ENCODE assay signal across 1 cellular context in the genomic region with DNA sequence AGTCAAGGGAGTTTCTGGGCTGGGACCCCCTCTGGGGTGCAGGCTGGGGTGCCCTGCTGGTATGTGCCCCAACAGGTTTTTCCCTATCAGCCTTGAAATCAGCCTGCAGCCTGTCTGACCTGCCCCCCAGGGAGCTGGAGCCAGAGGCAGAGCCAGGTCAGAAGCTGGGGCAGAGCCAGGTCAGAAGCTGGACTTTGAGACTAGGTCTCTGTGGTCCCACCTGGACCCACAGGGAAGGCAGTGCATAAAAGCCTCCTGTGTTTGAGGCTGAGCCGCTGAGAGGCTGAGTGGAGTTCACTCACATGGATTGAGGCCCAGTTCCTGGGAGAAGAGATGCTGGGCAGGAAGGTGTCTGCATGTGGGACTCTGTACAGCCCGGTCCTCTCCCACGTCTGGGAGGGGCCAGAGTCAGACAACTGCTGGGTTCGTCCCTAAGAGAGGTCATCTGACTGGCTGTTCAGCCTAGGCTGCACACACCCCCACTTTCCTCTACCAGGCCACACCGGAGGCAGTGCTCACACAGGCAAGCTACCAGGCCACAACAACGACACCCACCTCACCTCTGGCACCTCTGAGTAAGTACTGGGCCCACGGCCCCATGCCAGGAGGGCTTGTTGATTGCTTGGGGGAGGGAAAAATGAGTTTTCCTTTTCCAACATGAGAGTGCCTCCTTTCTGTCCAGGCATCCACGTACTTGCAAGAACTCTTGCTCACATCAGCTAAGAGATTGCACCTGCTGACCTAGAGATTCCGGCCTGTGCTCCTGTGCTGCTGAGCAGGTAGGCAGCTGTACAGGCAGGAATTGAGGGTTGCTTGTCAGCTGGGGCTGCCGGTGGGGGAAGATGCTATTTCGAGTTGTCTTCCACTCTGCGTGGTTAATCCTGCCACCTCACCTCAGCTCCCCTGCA.
A peak's percentile ranks its signal among the peaks of the same experiment; 100 is the strongest.
TF ChIP-seq lines count a peak whose summit lies in the region.

A gene with protein sequence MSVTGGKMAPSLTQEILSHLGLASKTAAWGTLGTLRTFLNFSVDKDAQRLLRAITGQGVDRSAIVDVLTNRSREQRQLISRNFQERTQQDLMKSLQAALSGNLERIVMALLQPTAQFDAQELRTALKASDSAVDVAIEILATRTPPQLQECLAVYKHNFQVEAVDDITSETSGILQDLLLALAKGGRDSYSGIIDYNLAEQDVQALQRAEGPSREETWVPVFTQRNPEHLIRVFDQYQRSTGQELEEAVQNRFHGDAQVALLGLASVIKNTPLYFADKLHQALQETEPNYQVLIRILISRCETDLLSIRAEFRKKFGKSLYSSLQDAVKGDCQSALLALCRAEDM (plus strand): TSS at position 488 of the 908 bp plus-strand sequence. CDS start 814 bp downstream, outside the sequence.

TF ChIP-seq in HepG2, 621 proteins besides CTCF, POLR2A, EP300 and RAD21 (continued from another document and continues in another):
- TF ChIP-seq, protein P1, sequence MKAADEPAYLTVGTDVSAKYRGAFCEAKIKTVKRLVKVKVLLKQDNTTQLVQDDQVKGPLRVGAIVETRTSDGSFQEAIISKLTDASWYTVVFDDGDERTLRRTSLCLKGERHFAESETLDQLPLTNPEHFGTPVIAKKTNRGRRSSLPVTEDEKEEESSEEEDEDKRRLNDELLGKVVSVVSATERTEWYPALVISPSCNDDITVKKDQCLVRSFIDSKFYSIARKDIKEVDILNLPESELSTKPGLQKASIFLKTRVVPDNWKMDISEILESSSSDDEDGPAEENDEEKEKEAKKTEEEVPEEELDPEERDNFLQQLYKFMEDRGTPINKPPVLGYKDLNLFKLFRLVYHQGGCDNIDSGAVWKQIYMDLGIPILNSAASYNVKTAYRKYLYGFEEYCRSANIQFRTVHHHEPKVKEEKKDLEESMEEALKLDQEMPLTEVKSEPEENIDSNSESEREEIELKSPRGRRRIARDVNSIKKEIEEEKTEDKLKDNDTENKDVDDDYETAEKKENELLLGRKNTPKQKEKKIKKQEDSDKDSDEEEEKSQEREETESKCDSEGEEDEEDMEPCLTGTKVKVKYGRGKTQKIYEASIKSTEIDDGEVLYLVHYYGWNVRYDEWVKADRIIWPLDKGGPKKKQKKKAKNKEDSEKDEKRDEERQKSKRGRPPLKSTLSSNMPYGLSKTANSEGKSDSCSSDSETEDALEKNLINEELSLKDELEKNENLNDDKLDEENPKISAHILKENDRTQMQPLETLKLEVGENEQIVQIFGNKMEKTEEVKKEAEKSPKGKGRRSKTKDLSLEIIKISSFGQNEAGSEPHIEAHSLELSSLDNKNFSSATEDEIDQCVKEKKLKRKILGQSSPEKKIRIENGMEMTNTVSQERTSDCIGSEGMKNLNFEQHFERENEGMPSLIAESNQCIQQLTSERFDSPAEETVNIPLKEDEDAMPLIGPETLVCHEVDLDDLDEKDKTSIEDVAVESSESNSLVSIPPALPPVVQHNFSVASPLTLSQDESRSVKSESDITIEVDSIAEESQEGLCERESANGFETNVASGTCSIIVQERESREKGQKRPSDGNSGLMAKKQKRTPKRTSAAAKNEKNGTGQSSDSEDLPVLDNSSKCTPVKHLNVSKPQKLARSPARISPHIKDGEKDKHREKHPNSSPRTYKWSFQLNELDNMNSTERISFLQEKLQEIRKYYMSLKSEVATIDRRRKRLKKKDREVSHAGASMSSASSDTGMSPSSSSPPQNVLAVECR (CRISPR knock-in tag; IDR thresholded peaks at IDR 0.05; ENCODE audit: borderline replicate concordance): peak; percentile 54; the same call in 1 of the 2 replicates
- TF ChIP-seq SMAD1 (CRISPR knock-in tag; IDR thresholded peaks at IDR 0.05; ENCODE audit: borderline replicate concordance, low read depth) (no peak), JUN (CRISPR knock-in tag; IDR thresholded peaks at IDR 0.05) (no peak; the same call in none of the 2 replicates), HOXA5 (CRISPR knock-in tag; IDR thresholded peaks at IDR 0.05) (peak; percentile 28; the same call in 1 of the 2 replicates), ZNF354B (CRISPR knock-in tag; IDR thresholded peaks at IDR 0.05) (no peak), NR2F6 (IDR thresholded peaks at IDR 0.05) (peak; percentile 67; the same call in 1 of the 2 replicates), NR2F6 (CRISPR knock-in tag; IDR thresholded peaks at IDR 0.05) (peak; percentile 85), NCOA1 (CRISPR knock-in tag; IDR thresholded peaks at IDR 0.05) (no peak), ZNF83 (CRISPR knock-in tag; IDR thresholded peaks at IDR 0.05; ENCODE audit: borderline replicate concordance) (no peak), KMT2A (CRISPR knock-in tag; IDR thresholded peaks at IDR 0.05) (no peak), ZNF160 (CRISPR knock-in tag; IDR thresholded peaks at IDR 0.05) (no peak), ZNF720 (CRISPR knock-in tag; IDR thresholded peaks at IDR 0.05) (no peak), ZSCAN12 (CRISPR knock-in tag; IDR thresholded peaks at IDR 0.05) (no peak), RARA (CRISPR knock-in tag; IDR thresholded peaks at IDR 0.05) (peak; percentile 93), KMT2B (CRISPR knock-in tag; IDR thresholded peaks at IDR 0.05) (no peak), ZNF879 (CRISPR knock-in tag; IDR thresholded peaks at IDR 0.05) (no peak), ZNF598 (CRISPR knock-in tag; IDR thresholded peaks at IDR 0.05; ENCODE audit: borderline replicate concordance) (peak; percentile 97), RAD51 (IDR thresholded peaks at IDR 0.05; ENCODE audit: borderline replicate concordance) (no peak), PCBP2 (optimal IDR thresholded peaks at IDR 0.05; ENCODE audit: low read depth, low read length, poor library complexity, severe bottlenecking) (no peak), ZNF33A (CRISPR knock-in tag; IDR thresholded peaks at IDR 0.05; ENCODE audit: borderline replicate concordance) (no peak), PRPF4 (IDR thresholded peaks at IDR 0.05; ENCODE audit: low read depth, low read length, poor library complexity, severe bottlenecking) (no peak), ZBTB8A (CRISPR knock-in tag; IDR thresholded peaks at IDR 0.05; ENCODE audit: borderline replicate concordance, low read depth) (no peak), ZMYM4 (CRISPR knock-in tag; IDR thresholded peaks at IDR 0.05) (0 out of 2 replicates have a peak, but pooled peaks have one; percentile 38), ZNF143 (CRISPR knock-in tag; IDR thresholded peaks at IDR 0.05) (no peak; the same call in 1 of the 2 replicates), ZNF605 (CRISPR knock-in tag; IDR thresholded peaks at IDR 0.05) (peak; percentile 91), ZNF530 (CRISPR knock-in tag; IDR thresholded peaks at IDR 0.05; ENCODE audit: low read depth) (no peak), HIVEP1 (CRISPR knock-in tag; IDR thresholded peaks at IDR 0.05) (no peak), ZNF567 (CRISPR knock-in tag; IDR thresholded peaks at IDR 0.05; ENCODE audit: borderline replicate concordance) (no peak), ZNF563 (CRISPR knock-in tag; IDR thresholded peaks at IDR 0.05) (0 out of 2 replicates have a peak, but pooled peaks have one; percentile 63), ZNF460 (CRISPR knock-in tag; IDR thresholded peaks at IDR 0.05; ENCODE audit: borderline replicate concordance) (no peak; the same call in 1 of the 2 replicates)
- TF ChIP-seq, protein P2, sequence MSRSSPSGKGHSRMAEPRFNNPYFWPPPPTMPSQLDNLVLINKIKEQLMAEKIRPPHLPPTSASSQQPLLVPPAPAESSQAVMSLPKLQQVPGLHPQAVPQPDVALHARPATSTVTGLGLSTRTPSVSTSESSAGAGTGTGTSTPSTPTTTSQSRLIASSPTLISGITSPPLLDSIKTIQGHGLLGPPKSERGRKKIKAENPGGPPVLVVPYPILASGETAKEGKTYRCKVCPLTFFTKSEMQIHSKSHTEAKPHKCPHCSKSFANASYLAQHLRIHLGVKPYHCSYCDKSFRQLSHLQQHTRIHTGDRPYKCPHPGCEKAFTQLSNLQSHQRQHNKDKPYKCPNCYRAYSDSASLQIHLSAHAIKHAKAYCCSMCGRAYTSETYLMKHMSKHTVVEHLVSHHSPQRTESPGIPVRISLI (CRISPR knock-in tag; IDR thresholded peaks at IDR 0.05; ENCODE audit: borderline replicate concordance): no peak
- TF ChIP-seq, protein P3, sequence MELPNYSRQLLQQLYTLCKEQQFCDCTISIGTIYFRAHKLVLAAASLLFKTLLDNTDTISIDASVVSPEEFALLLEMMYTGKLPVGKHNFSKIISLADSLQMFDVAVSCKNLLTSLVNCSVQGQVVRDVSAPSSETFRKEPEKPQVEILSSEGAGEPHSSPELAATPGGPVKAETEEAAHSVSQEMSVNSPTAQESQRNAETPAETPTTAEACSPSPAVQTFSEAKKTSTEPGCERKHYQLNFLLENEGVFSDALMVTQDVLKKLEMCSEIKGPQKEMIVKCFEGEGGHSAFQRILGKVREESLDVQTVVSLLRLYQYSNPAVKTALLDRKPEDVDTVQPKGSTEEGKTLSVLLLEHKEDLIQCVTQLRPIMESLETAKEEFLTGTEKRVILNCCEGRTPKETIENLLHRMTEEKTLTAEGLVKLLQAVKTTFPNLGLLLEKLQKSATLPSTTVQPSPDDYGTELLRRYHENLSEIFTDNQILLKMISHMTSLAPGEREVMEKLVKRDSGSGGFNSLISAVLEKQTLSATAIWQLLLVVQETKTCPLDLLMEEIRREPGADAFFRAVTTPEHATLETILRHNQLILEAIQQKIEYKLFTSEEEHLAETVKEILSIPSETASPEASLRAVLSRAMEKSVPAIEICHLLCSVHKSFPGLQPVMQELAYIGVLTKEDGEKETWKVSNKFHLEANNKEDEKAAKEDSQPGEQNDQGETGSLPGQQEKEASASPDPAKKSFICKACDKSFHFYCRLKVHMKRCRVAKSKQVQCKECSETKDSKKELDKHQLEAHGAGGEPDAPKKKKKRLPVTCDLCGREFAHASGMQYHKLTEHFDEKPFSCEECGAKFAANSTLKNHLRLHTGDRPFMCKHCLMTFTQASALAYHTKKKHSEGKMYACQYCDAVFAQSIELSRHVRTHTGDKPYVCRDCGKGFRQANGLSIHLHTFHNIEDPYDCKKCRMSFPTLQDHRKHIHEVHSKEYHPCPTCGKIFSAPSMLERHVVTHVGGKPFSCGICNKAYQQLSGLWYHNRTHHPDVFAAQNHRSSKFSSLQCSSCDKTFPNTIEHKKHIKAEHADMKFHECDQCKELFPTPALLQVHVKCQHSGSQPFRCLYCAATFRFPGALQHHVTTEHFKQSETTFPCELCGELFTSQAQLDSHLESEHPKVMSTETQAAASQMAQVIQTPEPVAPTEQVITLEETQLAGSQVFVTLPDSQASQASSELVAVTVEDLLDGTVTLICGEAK (IDR thresholded peaks at IDR 0.05): no peak
- TF ChIP-seq, protein P3 (CRISPR knock-in tag; IDR thresholded peaks at IDR 0.05): peak; percentile 82
- TF ChIP-seq, protein P4, sequence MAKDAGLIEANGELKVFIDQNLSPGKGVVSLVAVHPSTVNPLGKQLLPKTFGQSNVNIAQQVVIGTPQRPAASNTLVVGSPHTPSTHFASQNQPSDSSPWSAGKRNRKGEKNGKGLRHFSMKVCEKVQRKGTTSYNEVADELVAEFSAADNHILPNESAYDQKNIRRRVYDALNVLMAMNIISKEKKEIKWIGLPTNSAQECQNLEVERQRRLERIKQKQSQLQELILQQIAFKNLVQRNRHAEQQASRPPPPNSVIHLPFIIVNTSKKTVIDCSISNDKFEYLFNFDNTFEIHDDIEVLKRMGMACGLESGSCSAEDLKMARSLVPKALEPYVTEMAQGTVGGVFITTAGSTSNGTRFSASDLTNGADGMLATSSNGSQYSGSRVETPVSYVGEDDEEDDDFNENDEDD (CRISPR knock-in tag; IDR thresholded peaks at IDR 0.05; ENCODE audit: borderline replicate concordance): no peak
